ENCODE assay signal across 8 cellular contexts in genomic region chr3:147419062-147419701, GRCh38. TPM values are rescaled to one million over a fixed set of nuclear protein-coding genes. Genes with fewer than 3 reads are reported as not detected.
DNase-seq lines count a peak whose midpoint lies in the region; ATAC-seq, FAIRE-seq and TF ChIP-seq lines count a peak whose summit lies in the region.

No MANE protein-coding gene starts in this region.

- FAIRE-seq in GM12892 (lab: Jason Lieb, UNC): no peak

- peaks cover 0 to 4% (median 3%) of the 10 kb centered on the region in 3 donors for H3K4me1 Mint-ChIP-seq in T-cell
- no peaks in the 10 kb centered on the region for H3K4me1 Mint-ChIP-seq in activated T-helper 2 cell treated with anti-CD3 and anti-CD28 coated beads, Interferon-gamma antibody, Interleukin-2, Interleukin-4, amounts not matched to agents 10 μg/mL and 5 μg/mL and 100 μg/mL, durations not matched to agents 14 hours and 24 hours and 36 hours (ENCODE audit: low read depth)

- peak; percentile 10 for ATAC-seq in gastroesophageal sphincter
- no peak for ATAC-seq in T-cell (replicated peaks in 1 of 4)

- CTCF ChIA-PET in RWPE1 (lab: Yijun Ruan, JAX): no interaction called here
- CTCF ChIA-PET in T-cell (lab: Charles Lee): no interaction called here

- intact Hi-C loops in activated T-helper 2 cell treated with anti-CD3 and anti-CD28 coated beads, Interferon-gamma antibody, Interleukin-2, Interleukin-4, amounts not matched to agents 10 μg/mL and 5 μg/mL and 100 μg/mL, durations not matched to agents 14 hours and 24 hours and 36 hours (cut with micrococcal nuclease): no loop called here

- TF ChIP-seq CTCF in RWPE1 (conservative IDR thresholded peaks at IDR 0.05; ENCODE audit: low read depth): no peak
- TF ChIP-seq CTCF in gastroesophageal sphincter (IDR thresholded peaks at IDR 0.05): no peak
- TF ChIP-seq CTCF in parathyroid adenoma (IDR thresholded peaks at IDR 0.05): no peak

- H3K4me3 ChIP-seq in gastroesophageal sphincter (peak overlapping the region in 1 of 2 donors; percentile 26), parathyroid adenoma (ENCODE audit: low read depth, low read length) (peak overlapping the region; percentile 17)

- no peak overlapping the region for H3K27ac ChIP-seq in RWPE1
- H3K27ac ChIP-seq in gastroesophageal sphincter: no peak overlapping the region
- H3K27ac ChIP-seq in parathyroid adenoma: no peak overlapping the region

- H3K9me3 Mint-ChIP-seq in T-cell: peaks cover 0 to 11% (median 0%) of the 10 kb centered on the region in 3 donors
- no peaks in the 10 kb centered on the region for H3K9me3 Mint-ChIP-seq in activated T-helper 2 cell treated with anti-CD3 and anti-CD28 coated beads, Interferon-gamma antibody, Interleukin-2, Interleukin-4, amounts not matched to agents 10 μg/mL and 5 μg/mL and 100 μg/mL, durations not matched to agents 14 hours and 24 hours and 36 hours

- H3K4me3 Mint-ChIP-seq in T-cell: no peak overlapping the region
- H3K4me3 Mint-ChIP-seq in activated T-helper 2 cell treated with anti-CD3 and anti-CD28 coated beads, Interferon-gamma antibody, Interleukin-2, Interleukin-4, amounts not matched to agents 10 μg/mL and 5 μg/mL and 100 μg/mL, durations not matched to agents 14 hours and 24 hours and 36 hours (ENCODE audit: low read depth): no peak overlapping the region

- DNase-seq in EH (ENCODE audit: low read depth): peak; percentile 85
- DNase-seq in RWPE1 (ENCODE audit: low spot score): peak; percentile 68
- DNase-seq in UCSD-AML1 (lab: John Stamatoyannopoulos, UW; ENCODE audit: unreplicated experiment): no peak
- DNase-seq in GM12892 (ENCODE audit: insufficient read length): no peak
- DNase-seq in T-cell: no peak
- no peak for DNase-seq in activated T-helper 2 cell treated with anti-CD3 and anti-CD28 coated beads, Interferon-gamma antibody, Interleukin-2, Interleukin-4, amounts not matched to agents 10 μg/mL and 5 μg/mL and 100 μg/mL, durations not matched to agents 14 hours and 24 hours and 36 hours (ENCODE audit: low spot score)

- 3 to 20% methylated on average over 1 to 22 of the region's 45 CpGs for WGBS in gastroesophageal sphincter (ENCODE audit: low coverage in 1 of 2), 2 donors

- H3K36me3 Mint-ChIP-seq in T-cell: peaks cover 4% of the 10 kb centered on the region
- peaks cover 3% of the 10 kb centered on the region for H3K36me3 Mint-ChIP-seq in activated T-helper 2 cell treated with anti-CD3 and anti-CD28 coated beads, Interferon-gamma antibody, Interleukin-2, Interleukin-4, amounts not matched to agents 10 μg/mL and 5 μg/mL and 100 μg/mL, durations not matched to agents 14 hours and 24 hours and 36 hours (ENCODE audit: low read depth)

- H3K36me3 ChIP-seq in gastroesophageal sphincter (no peaks in the 10 kb centered on the region), parathyroid adenoma (ENCODE audit: control insufficient read depth, insufficient read depth, low read length) (no peaks in the 10 kb centered on the region)

- peak overlapping the region; percentile 48 for H3K4me2 ChIP-seq in parathyroid adenoma (ENCODE audit: low read length)

- POLR2A ChIA-PET in RWPE1 (lab: Yijun Ruan, JAX; ENCODE audit: low non-redundant PET): no interaction called here
- POLR2A ChIA-PET in T-cell (lab: Charles Lee): no interaction called here

- no peaks in the 10 kb centered on the region for H3K79me2 ChIP-seq in parathyroid adenoma

- H3K27me3 ChIP-seq in gastroesophageal sphincter (peaks cover 100% of the 10 kb centered on the region), parathyroid adenoma (ENCODE audit: control insufficient read depth, insufficient read depth, low read length) (peaks cover 5% of the 10 kb centered on the region)

- peak overlapping the region in 1 of 2 donors; percentile 69 for H3K27ac Mint-ChIP-seq in T-cell
- no peak overlapping the region for H3K27ac Mint-ChIP-seq in activated T-helper 2 cell treated with anti-CD3 and anti-CD28 coated beads, Interferon-gamma antibody, Interleukin-2, Interleukin-4, amounts not matched to agents 10 μg/mL and 5 μg/mL and 100 μg/mL, durations not matched to agents 14 hours and 24 hours and 36 hours

- H3K9ac ChIP-seq in parathyroid adenoma: no peak overlapping the region

- peaks cover 75 to 84% of the 10 kb centered on the region in 2 donors for H3K27me3 Mint-ChIP-seq in T-cell
- H3K27me3 Mint-ChIP-seq in activated T-helper 2 cell treated with anti-CD3 and anti-CD28 coated beads, Interferon-gamma antibody, Interleukin-2, Interleukin-4, amounts not matched to agents 10 μg/mL and 5 μg/mL and 100 μg/mL, durations not matched to agents 14 hours and 24 hours and 36 hours (ENCODE audit: low read depth): peaks cover 75% of the 10 kb centered on the region

- TF ChIP-seq POLR2A in gastroesophageal sphincter (IDR thresholded peaks at IDR 0.05) (no peak), GM12892 (IDR thresholded peaks at IDR 0.05; ENCODE audit: low read depth, low read length) (no peak)

- TF ChIP-seq EP300 in gastroesophageal sphincter (IDR thresholded peaks at IDR 0.05): no peak

- H3K4me1 ChIP-seq in gastroesophageal sphincter: peaks cover 0 to 43% (median 19%) of the 10 kb centered on the region in 3 donors
- H3K4me1 ChIP-seq in parathyroid adenoma: no peaks in the 10 kb centered on the region

- peak overlapping the region; percentile 38 for H2AFZ ChIP-seq in parathyroid adenoma

- peaks cover 0 to 22% (median 0%) of the 10 kb centered on the region in 3 donors for H3K9me3 ChIP-seq in gastroesophageal sphincter
- H3K9me3 ChIP-seq in parathyroid adenoma (ENCODE audit: control insufficient read depth, low read length): peaks cover 4% of the 10 kb centered on the region

RNA-seq across cellular contexts. Expression of gene ZIC1, which starts 10.0 kb away (rescaled TPM):
- under 1 TPM in 2 of 4 donors, not detected in 2; 0.08 to 0.27 TPM for total RNA-seq in gastroesophageal sphincter
- not detected for polyA plus RNA-seq in GM12892 (2012; ENCODE audit: missing spikeins)
- not detected for total RNA-seq in T-cell
- total RNA-seq in activated T-helper 2 cell treated with anti-CD3 and anti-CD28 coated beads, Interferon-gamma antibody, Interleukin-2, Interleukin-4, amounts not matched to agents 10 μg/mL and 5 μg/mL and 100 μg/mL, durations not matched to agents 14 hours and 24 hours and 36 hours: not detected in 2 replicates

RNA-seq across cellular contexts. Expression of gene ZIC4, which starts 12.8 kb away (rescaled TPM):
- total RNA-seq in gastroesophageal sphincter (under 1 TPM in 1 of 4 donors, not detected in 3; 0.13 TPM), T-cell (not detected)
- polyA plus RNA-seq in GM12892 (2012; ENCODE audit: missing spikeins): not detected
- not detected in 2 replicates for total RNA-seq in activated T-helper 2 cell treated with anti-CD3 and anti-CD28 coated beads, Interferon-gamma antibody, Interleukin-2, Interleukin-4, amounts not matched to agents 10 μg/mL and 5 μg/mL and 100 μg/mL, durations not matched to agents 14 hours and 24 hours and 36 hours

Comparison
In these comparisons a context has a peak if more than half of its experiments do, and no peak if none do; other contexts are left out.
1. DNase-seq: peak in EH (single experiment) and RWPE1 (single experiment); none in UCSD-AML1 (single experiment), GM12892 (single experiment), T-cell (0 of 34) and activated T-helper 2 cell treated with anti-CD3 and anti-CD28 coated beads, Interferon-gamma antibody, Interleukin-2, Interleukin-4, amounts not matched to agents 10 μg/mL and 5 μg/mL and 100 μg/mL, durations not matched to agents 14 hours and 24 hours and 36 hours (single experiment).